ENCODE assay signal across 8 cellular contexts in the genomic region with DNA sequence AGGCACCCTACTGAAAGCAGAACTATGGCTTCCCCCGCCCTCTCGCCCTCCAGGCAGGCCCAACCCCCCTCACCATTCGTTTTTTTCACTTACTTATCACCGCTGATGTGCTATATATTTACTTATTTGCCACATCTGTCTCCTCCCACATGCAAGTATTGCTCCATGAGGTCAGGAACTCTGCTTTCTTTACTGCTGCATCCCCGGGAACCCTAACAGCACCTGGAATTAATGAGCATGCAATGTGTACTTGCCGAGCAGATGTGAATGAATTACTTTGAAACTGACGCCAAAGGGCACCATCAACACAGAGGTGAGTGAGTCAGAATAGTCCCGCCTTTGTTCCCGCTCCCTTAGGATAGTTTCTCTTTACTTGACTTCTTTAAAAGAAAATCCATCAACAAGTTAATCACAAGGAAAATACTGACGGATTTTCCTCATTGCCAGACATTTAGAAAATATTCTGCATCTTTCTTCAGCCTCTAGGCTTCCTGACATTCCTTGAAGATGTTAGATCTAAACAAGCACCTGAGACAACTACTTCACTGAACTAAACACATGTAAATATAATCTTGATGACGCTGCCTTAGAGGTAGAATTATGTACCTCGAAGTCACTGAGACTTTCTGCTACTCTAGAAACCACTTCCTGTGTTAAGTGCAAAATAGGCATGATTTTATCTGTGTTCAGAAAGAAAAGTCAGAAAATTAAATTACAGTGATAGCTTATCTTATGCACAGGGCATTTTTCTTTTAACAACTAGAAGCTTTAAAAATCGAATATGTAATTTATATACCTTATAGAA. TPM values are rescaled to one million over a fixed set of nuclear protein-coding genes. Genes with fewer than 3 reads are reported as not detected.
DNase-seq lines count a peak whose midpoint lies in the region; ATAC-seq, FAIRE-seq and TF ChIP-seq lines count a peak whose summit lies in the region.

No MANE protein-coding gene starts in this region.

- no peaks in the 10 kb centered on the region for H3K36me3 ChIP-seq in esophagus squamous epithelium
- H3K36me3 ChIP-seq in thymus (ENCODE audit: control insufficient read depth, insufficient read depth), result no peaks in the 10 kb centered on the region
- no peaks in the 10 kb centered on the region for H3K36me3 ChIP-seq in kidney (ENCODE audit: control insufficient read depth in 1 of 2, insufficient read depth in 2 of 2, low read length in 2 of 2)
- no peaks in the 10 kb centered on the region for H3K36me3 ChIP-seq in aorta (ENCODE audit: control insufficient read depth in 1 of 2, insufficient read depth in 2 of 2, low read length in 1 of 2)

- H3K27ac ChIP-seq in RWPE1 (peak overlapping the region; percentile 58), esophagus squamous epithelium (peak overlapping the region in 3 of 4 donors; percentile 9 to 34 (median 15)), thymus (ENCODE audit: low read depth) (peak overlapping the region; percentile 78), kidney (ENCODE audit: low read depth in 2 of 2, low read length in 2 of 2) (no peak overlapping the region), aorta (ENCODE audit: low read depth in 1 of 2, low read length in 2 of 2) (no peak overlapping the region)

- peaks cover 0 to 7% (median 0%) of the 10 kb centered on the region in 4 donors for H3K27me3 ChIP-seq in esophagus squamous epithelium
- H3K27me3 ChIP-seq in thymus (ENCODE audit: control insufficient read depth, insufficient read depth), result no peaks in the 10 kb centered on the region
- no peaks in the 10 kb centered on the region for H3K27me3 ChIP-seq in aorta (ENCODE audit: control insufficient read depth in 1 of 2, insufficient read depth in 2 of 2, low read length in 1 of 2)

- peak; percentile 40 for FAIRE-seq in GM12892 (lab: Jason Lieb, UNC)
- no peak for FAIRE-seq in kidney (lab: Jason Lieb, UNC)

- DNase-seq in GM12892 (ENCODE audit: insufficient read length) (no peak), RWPE1 (ENCODE audit: low spot score) (peak; percentile 71), esophagus squamous epithelium (lab: John Stamatoyannopoulos, UW) (no peak), kidney (no peak), DMS79 (lab: John Stamatoyannopoulos, UW) (no peak), aorta (no peak)

- TF ChIP-seq CTCF in RWPE1 (conservative IDR thresholded peaks at IDR 0.05; ENCODE audit: low read depth) (no peak), esophagus squamous epithelium (IDR thresholded peaks at IDR 0.05) (no peak), kidney (IDR thresholded peaks at IDR 0.05; ENCODE audit: borderline replicate concordance, extremely low read depth, insufficient read depth) (no peak)

- WGBS in esophagus squamous epithelium, 2 donors, result 20 to 22% methylated on average over 13 of the region's 13 CpGs
- WGBS in thymus, result 33% methylated on average over 13 of the region's 13 CpGs
- WGBS in aorta, 2 donors, result 58 to 64% methylated on average over 13 of the region's 13 CpGs

- intact Hi-C loops in esophagus squamous epithelium (cut with DNase I) (no loop called here), kidney (cut with DNase I) (no loop called here), aorta (cut with DNase I) (no loop called here)

- TF ChIP-seq POLR2A in GM12892 (IDR thresholded peaks at IDR 0.05; ENCODE audit: low read depth, low read length) (no peak), esophagus squamous epithelium (IDR thresholded peaks at IDR 0.05) (peak in 1 of 4 donors; percentile 8)

- CTCF ChIA-PET in RWPE1 (lab: Yijun Ruan, JAX), result no interaction called here

- no peak overlapping the region for H3K9ac ChIP-seq in kidney (ENCODE audit: low read length in 2 of 2)

- ATAC-seq in HG03159 (IDR thresholded peaks at IDR 0.05; ENCODE audit: unreplicated experiment) (peak; percentile 51), aorta (ENCODE audit: low FRiP score) (no peak)

- POLR2A ChIA-PET in RWPE1 (lab: Yijun Ruan, JAX; ENCODE audit: low non-redundant PET), result no interaction called here

- H3K4me1 ChIP-seq in esophagus squamous epithelium (peaks cover 3 to 23% (median 6%) of the 10 kb centered on the region in 3 donors), thymus (ENCODE audit: control insufficient read depth, insufficient read depth, low read length) (peaks cover 5% of the 10 kb centered on the region), kidney (ENCODE audit: control insufficient read depth in 1 of 2, insufficient read depth in 1 of 2, low read depth in 1 of 2, low read length in 2 of 2) (peaks cover 2 to 3% of the 10 kb centered on the region in 2 donors), aorta (ENCODE audit: control insufficient read depth in 1 of 2, insufficient read depth in 2 of 2, low read length in 2 of 2) (no peaks in the 10 kb centered on the region)

- no peak overlapping the region for H3K4me3 ChIP-seq in esophagus squamous epithelium
- H3K4me3 ChIP-seq in thymus (ENCODE audit: low read length), result no peak overlapping the region
- H3K4me3 ChIP-seq in kidney (ENCODE audit: low read length in 2 of 2), result no peak overlapping the region
- no peak overlapping the region for H3K4me3 ChIP-seq in aorta (ENCODE audit: low read length in 2 of 2)

- H3K9me3 ChIP-seq in esophagus squamous epithelium, result no peaks in the 10 kb centered on the region
- no peaks in the 10 kb centered on the region for H3K9me3 ChIP-seq in thymus (ENCODE audit: control insufficient read depth)
- H3K9me3 ChIP-seq in kidney (ENCODE audit: control insufficient read depth in 1 of 2, low read length in 2 of 2), result no peaks in the 10 kb centered on the region
- no peaks in the 10 kb centered on the region for H3K9me3 ChIP-seq in aorta (ENCODE audit: control insufficient read depth, low read length)

RNA-seq across cellular contexts. Expression of gene RAB4A, which starts 17.5 kb away (rescaled TPM):
- polyA plus RNA-seq in GM12892 (2012; ENCODE audit: missing spikeins), result 24.2 TPM
- 10 to 100 TPM; 24.1 to 50.7 (median 43.0) TPM for total RNA-seq in esophagus squamous epithelium
- 32.0 TPM for polyA plus RNA-seq in thymus
- total RNA-seq in kidney, result 56.0 TPM
- 38.3 TPM for polyA plus RNA-seq in kidney (ENCODE audit: insufficient read depth, low read depth, low replicate concordance)
- 10 to 100 TPM; 58.2 to 60.5 TPM for total RNA-seq in aorta
- 10 to 100 TPM; 38.1 to 59.1 TPM for polyA plus RNA-seq in aorta

Comparison
In these comparisons a context has a peak if more than half of its experiments do, and no peak if none do; other contexts are left out.
1. H3K27ac ChIP-seq: peak in RWPE1 (single experiment), esophagus squamous epithelium (3 of 4) and thymus (single experiment); none in kidney (0 of 2) and aorta (0 of 2).